Comparison of ENCODE assay signal across 1 cellular context in the genomic region with DNA sequence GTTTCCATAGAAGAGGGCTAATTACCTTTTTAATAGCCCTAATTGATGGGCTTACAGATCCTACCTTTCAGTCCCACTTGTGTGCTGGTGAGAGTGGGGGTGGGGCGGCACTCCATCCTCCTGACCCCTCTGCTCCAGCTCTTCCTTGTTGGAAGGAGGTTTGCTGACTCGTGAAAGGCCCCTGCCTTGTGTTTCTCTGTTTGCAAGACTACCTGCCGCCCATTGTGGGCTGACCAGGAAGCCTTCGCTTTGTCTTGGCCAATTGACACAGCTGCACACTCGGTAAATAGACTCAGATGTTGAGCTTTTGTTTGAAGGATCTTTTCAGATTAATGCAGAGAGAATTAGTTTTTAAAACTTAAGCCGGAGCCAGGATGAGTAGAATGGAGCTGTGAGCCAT.
TF ChIP-seq lines count a peak whose summit lies in the region.

No MANE protein-coding gene starts in this region.

TF ChIP-seq in K562, 482 proteins besides CTCF, POLR2A, EP300 and RAD21 (continued from another document):
- TF ChIP-seq, protein P1, sequence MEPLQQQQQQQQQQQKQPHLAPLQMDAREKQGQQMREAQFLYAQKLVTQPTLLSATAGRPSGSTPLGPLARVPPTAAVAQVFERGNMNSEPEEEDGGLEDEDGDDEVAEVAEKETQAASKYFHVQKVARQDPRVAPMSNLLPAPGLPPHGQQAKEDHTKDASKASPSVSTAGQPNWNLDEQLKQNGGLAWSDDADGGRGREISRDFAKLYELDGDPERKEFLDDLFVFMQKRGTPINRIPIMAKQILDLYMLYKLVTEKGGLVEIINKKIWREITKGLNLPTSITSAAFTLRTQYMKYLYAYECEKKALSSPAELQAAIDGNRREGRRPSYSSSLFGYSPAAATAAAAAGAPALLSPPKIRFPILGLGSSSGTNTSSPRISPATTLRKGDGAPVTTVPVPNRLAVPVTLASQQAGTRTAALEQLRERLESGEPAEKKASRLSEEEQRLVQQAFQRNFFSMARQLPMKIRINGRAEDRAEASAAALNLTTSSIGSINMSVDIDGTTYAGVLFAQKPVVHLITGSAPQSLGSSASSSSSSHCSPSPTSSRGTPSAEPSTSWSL (CRISPR knock-in tag; IDR thresholded peaks at IDR 0.05; ENCODE audit: borderline replicate concordance) = no peak
- TF ChIP-seq ZNF224 (CRISPR knock-in tag; IDR thresholded peaks at IDR 0.05) (no peak), ZNF583 (CRISPR knock-in tag; IDR thresholded peaks at IDR 0.05) (0 out of 2 replicates have a peak, but pooled peaks have one; percentile 39), MECOM (CRISPR knock-in tag; IDR thresholded peaks at IDR 0.05) (no peak), MAZ (CRISPR knock-in tag; conservative IDR thresholded peaks at IDR 0.05 in 1 of 2, IDR thresholded peaks at IDR 0.05 in 1 of 2) (0 out of 4 replicates have a peak, but pooled peaks of 1 of the 2 experiments have one; percentile 18), L3MBTL2 (IDR thresholded peaks at IDR 0.05) (peak; percentile 26; the same call in 1 of the 2 replicates), ZNF696 (CRISPR knock-in tag; conservative IDR thresholded peaks at IDR 0.05) (no peak), DACH1 (IDR thresholded peaks at IDR 0.05; ENCODE audit: partially characterized antibody) (no peak), HDAC6 (IDR thresholded peaks at IDR 0.05; ENCODE audit: low read depth, low read length) (no peak), ZNF589 (CRISPR knock-in tag; IDR thresholded peaks at IDR 0.05; ENCODE audit: low read depth) (0 out of 2 replicates have a peak, but pooled peaks have one; percentile 41), PKNOX1 (IDR thresholded peaks at IDR 0.05) (no peak), ZNF197 (CRISPR knock-in tag; IDR thresholded peaks at IDR 0.05; ENCODE audit: low read depth) (no peak)
- TF ChIP-seq, protein P2, sequence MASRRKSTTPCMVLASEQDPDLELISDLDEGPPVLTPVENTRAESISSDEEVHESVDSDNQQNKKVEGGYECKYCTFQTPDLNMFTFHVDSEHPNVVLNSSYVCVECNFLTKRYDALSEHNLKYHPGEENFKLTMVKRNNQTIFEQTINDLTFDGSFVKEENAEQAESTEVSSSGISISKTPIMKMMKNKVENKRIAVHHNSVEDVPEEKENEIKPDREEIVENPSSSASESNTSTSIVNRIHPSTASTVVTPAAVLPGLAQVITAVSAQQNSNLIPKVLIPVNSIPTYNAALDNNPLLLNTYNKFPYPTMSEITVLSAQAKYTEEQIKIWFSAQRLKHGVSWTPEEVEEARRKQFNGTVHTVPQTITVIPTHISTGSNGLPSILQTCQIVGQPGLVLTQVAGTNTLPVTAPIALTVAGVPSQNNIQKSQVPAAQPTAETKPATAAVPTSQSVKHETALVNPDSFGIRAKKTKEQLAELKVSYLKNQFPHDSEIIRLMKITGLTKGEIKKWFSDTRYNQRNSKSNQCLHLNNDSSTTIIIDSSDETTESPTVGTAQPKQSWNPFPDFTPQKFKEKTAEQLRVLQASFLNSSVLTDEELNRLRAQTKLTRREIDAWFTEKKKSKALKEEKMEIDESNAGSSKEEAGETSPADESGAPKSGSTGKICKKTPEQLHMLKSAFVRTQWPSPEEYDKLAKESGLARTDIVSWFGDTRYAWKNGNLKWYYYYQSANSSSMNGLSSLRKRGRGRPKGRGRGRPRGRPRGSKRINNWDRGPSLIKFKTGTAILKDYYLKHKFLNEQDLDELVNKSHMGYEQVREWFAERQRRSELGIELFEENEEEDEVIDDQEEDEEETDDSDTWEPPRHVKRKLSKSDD (conservative IDR thresholded peaks at IDR 0.05; ENCODE audit: low read length) = no peak
- TF ChIP-seq, protein P3, sequence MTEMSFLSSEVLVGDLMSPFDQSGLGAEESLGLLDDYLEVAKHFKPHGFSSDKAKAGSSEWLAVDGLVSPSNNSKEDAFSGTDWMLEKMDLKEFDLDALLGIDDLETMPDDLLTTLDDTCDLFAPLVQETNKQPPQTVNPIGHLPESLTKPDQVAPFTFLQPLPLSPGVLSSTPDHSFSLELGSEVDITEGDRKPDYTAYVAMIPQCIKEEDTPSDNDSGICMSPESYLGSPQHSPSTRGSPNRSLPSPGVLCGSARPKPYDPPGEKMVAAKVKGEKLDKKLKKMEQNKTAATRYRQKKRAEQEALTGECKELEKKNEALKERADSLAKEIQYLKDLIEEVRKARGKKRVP (CRISPR knock-in tag; IDR thresholded peaks at IDR 0.05) = 0 out of 2 replicates have a peak, but pooled peaks have one; percentile 8
